In the genomic region with DNA sequence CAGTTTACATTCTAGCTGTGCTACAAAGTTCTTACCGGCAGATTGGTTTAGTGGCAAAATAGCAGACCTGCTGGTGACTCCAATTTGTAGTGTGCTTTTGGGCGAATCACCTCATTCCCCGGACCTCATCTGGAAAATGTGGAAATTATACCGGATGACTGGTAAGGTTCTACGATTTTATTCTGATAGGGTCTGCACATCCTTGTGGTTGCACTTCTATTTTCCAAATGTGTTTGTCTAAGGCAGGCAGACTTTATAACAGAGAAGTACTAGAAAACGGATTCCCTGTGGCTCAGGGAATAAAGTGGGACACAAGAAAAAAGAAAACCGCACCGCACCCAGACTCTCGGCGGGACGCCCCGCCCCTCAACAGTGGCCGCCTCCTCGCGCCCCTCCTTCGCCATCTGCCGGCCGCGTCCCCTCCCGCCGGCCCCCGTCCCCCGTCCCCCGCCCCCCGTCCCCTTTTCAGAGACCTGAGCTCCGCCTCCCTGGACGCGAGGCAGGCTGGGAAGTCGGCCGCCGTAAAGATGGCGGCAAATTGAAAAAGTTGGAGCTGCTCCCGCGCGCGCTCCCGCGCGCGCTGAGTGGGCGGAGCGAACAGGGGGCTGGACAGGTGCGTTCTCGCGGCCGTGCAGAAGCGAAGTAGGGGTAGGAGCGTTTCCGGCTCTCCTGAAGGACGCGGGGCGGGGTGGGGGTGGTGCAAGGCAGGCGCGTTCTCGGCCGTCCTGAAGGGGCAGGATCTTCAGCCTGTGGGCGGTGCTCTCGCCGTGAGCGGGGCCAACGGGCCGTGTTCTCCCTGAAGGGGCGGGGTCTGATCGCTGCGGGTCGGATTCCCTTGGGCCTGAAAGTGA, we compare ENCODE assay signal across 1 cellular context.
TF ChIP-seq lines count a peak whose summit lies in the region.

No MANE protein-coding gene starts in this region.

TF ChIP-seq in HEK293, 187 proteins besides CTCF, POLR2A, EP300 and RAD21 (continued from another document):
- TF ChIP-seq, protein P1, sequence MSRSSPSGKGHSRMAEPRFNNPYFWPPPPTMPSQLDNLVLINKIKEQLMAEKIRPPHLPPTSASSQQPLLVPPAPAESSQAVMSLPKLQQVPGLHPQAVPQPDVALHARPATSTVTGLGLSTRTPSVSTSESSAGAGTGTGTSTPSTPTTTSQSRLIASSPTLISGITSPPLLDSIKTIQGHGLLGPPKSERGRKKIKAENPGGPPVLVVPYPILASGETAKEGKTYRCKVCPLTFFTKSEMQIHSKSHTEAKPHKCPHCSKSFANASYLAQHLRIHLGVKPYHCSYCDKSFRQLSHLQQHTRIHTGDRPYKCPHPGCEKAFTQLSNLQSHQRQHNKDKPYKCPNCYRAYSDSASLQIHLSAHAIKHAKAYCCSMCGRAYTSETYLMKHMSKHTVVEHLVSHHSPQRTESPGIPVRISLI (tag by site-specific recombination; IDR thresholded peaks at IDR 0.05), result 0 out of 2 replicates have a peak, but pooled peaks have one; percentile 60
- TF ChIP-seq KLF8 (tag by site-specific recombination; IDR thresholded peaks at IDR 0.05), result peak; percentile 43
- 0 out of 2 replicates have a peak, but pooled peaks have one; percentile 48 for TF ChIP-seq ZNF10 (tag by site-specific recombination; IDR thresholded peaks at IDR 0.05)
- 0 out of 2 replicates have a peak, but pooled peaks have one; percentile 20 for TF ChIP-seq ZNF660 (tag by site-specific recombination; IDR thresholded peaks at IDR 0.05)
- peak; percentile 48 for TF ChIP-seq KLF9 (tag by site-specific recombination; IDR thresholded peaks at IDR 0.05; ENCODE audit: low read depth)
- peak; percentile 84 for TF ChIP-seq SP2 (tag by site-specific recombination; IDR thresholded peaks at IDR 0.05)
- no peak for TF ChIP-seq ZNF423 (tag by site-specific recombination; IDR thresholded peaks at IDR 0.05)
- peak; percentile 54; the same call in 1 of the 2 replicates for TF ChIP-seq ZEB2 (tag by site-specific recombination; IDR thresholded peaks at IDR 0.05)
- peak; percentile 33; the same call in 1 of the 2 replicates for TF ChIP-seq ZNF600 (tag by site-specific recombination; IDR thresholded peaks at IDR 0.05)
- TF ChIP-seq, protein P2, sequence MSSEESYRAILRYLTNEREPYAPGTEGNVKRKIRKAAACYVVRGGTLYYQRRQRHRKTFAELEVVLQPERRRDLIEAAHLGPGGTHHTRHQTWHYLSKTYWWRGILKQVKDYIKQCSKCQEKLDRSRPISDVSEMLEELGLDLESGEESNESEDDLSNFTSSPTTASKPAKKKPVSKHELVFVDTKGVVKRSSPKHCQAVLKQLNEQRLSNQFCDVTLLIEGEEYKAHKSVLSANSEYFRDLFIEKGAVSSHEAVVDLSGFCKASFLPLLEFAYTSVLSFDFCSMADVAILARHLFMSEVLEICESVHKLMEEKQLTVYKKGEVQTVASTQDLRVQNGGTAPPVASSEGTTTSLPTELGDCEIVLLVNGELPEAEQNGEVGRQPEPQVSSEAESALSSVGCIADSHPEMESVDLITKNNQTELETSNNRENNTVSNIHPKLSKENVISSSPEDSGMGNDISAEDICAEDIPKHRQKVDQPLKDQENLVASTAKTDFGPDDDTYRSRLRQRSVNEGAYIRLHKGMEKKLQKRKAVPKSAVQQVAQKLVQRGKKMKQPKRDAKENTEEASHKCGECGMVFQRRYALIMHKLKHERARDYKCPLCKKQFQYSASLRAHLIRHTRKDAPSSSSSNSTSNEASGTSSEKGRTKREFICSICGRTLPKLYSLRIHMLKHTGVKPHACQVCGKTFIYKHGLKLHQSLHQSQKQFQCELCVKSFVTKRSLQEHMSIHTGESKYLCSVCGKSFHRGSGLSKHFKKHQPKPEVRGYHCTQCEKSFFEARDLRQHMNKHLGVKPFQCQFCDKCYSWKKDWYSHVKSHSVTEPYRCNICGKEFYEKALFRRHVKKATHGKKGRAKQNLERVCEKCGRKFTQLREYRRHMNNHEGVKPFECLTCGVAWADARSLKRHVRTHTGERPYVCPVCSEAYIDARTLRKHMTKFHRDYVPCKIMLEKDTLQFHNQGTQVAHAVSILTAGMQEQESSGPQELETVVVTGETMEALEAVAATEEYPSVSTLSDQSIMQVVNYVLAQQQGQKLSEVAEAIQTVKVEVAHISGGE (tag by site-specific recombination; conservative IDR thresholded peaks at IDR 0.05; ENCODE audit: low read depth), result peak; percentile 28; the same call in 1 of the 2 replicates
- TF ChIP-seq MEIS1 (CRISPR knock-in tag; IDR thresholded peaks at IDR 0.05; ENCODE audit: borderline replicate concordance), result no peak
- TF ChIP-seq KLF10 (tag by site-specific recombination; IDR thresholded peaks at IDR 0.05), result peak; percentile 58; the same call in 1 of the 2 replicates
- TF ChIP-seq IKZF3 (tag by site-specific recombination; IDR thresholded peaks at IDR 0.05), result 0 out of 2 replicates have a peak, but pooled peaks have one; percentile 25
- TF ChIP-seq ZXDB (tag by site-specific recombination; IDR thresholded peaks at IDR 0.05), result 0 out of 2 replicates have a peak, but pooled peaks have one; percentile 21
- TF ChIP-seq, protein P3, sequence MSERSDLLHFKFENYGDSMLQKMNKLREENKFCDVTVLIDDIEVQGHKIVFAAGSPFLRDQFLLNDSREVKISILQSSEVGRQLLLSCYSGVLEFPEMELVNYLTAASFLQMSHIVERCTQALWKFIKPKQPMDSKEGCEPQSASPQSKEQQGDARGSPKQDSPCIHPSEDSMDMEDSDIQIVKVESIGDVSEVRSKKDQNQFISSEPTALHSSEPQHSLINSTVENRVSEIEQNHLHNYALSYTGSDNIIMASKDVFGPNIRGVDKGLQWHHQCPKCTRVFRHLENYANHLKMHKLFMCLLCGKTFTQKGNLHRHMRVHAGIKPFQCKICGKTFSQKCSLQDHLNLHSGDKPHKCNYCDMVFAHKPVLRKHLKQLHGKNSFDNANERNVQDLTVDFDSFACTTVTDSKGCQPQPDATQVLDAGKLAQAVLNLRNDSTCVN (tag by site-specific recombination; optimal IDR thresholded peaks at IDR 0.05), result peak; percentile 71
- TF ChIP-seq KLF16 (tag by site-specific recombination; IDR thresholded peaks at IDR 0.05), result 0 out of 2 replicates have a peak, but pooled peaks have one; percentile 25
TF ChIP-seq in HEK293: peak in this region for 21.
